1 cellular context compared by ENCODE assay signal in the genomic region with DNA sequence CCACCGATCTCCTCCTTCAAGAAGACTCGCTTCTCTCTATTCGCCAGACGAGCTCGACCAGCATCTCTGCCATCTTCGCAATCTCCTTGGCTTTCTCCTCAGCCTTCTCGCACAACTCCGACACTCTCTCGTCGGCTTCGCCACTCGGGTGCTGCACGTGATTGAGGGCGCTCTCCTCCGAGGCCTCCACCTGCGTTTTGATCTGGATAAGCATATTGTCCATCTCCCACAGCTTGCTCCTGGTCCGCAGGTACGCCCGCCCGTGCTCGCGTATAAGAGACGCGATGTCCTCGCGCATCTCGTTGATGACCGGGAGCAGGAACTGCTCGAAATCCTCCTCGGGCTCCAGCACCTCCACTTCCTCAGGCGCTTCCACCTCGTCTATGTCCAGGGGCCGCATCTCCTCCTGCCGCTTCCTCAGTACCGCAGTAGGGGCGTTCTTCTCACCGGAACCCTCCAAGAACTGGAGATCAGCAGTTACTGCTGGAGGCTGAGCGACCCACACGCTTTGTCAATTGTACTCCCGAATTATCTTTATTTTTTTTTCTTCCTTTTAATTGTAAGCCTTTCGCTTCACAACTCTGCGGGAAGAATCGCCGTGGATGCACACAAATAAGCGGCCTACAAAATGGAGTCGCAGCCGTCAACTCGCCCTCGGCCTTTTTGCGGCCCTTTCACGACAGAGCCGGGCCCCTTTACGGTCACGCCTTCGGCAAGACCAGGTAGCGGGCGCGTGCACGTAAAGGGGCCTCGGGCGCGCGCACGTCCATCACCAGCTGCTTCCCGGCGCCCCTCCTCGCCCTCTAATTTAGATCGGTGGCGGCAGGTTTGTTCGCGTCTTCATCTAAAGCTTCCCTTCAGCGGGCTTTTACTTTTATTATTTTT.
TF ChIP-seq lines count a peak whose summit lies in the region.

A gene (minus strand): TSS at position 636 of the 885 bp plus-strand sequence. CDS start 236 bp downstream, at position 400.

TF ChIP-seq in GM12878, 131 proteins besides CTCF, POLR2A, EP300 and RAD21 (continued from another document and continues in another):
- peak; percentile 75; the same call in 2 of the 3 replicates for TF ChIP-seq POU2F2 (IDR thresholded peaks at IDR 0.05; ENCODE audit: borderline replicate concordance, low read depth, low read length)
- TF ChIP-seq GATAD2B (conservative IDR thresholded peaks at IDR 0.05; ENCODE audit: low read depth) = no peak; the same call in 1 of the 2 replicates
- TF ChIP-seq SUPT20H (IDR thresholded peaks at IDR 0.05; ENCODE audit: borderline replicate concordance, control insufficient read depth, low read depth, low read length) = no peak
- TF ChIP-seq HCFC1 (IDR thresholded peaks at IDR 0.05; ENCODE audit: low read length) = peak; percentile 62; the same call in 1 of the 2 replicates
- TF ChIP-seq CBFB (IDR thresholded peaks at IDR 0.05; ENCODE audit: low read depth) = no peak
- no peak for TF ChIP-seq FOXM1 (IDR thresholded peaks at IDR 0.05; ENCODE audit: low read depth, low read length)
- TF ChIP-seq, protein P1, sequence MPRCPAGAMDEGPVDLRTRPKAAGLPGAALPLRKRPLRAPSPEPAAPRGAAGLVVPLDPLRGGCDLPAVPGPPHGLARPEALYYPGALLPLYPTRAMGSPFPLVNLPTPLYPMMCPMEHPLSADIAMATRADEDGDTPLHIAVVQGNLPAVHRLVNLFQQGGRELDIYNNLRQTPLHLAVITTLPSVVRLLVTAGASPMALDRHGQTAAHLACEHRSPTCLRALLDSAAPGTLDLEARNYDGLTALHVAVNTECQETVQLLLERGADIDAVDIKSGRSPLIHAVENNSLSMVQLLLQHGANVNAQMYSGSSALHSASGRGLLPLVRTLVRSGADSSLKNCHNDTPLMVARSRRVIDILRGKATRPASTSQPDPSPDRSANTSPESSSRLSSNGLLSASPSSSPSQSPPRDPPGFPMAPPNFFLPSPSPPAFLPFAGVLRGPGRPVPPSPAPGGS (IDR thresholded peaks at IDR 0.05; ENCODE audit: borderline replicate concordance, insufficient read depth, low read depth, low read length, poor library complexity, severe bottlenecking) = no peak
- no peak for TF ChIP-seq FOXK2 (IDR thresholded peaks at IDR 0.05)
- TF ChIP-seq NBN (IDR thresholded peaks at IDR 0.05) = peak; percentile 74; the same call in 1 of the 2 replicates
- peak; percentile 60; the same call in 1 of the 2 replicates for TF ChIP-seq LARP7 (IDR thresholded peaks at IDR 0.05)
- TF ChIP-seq, protein P2, sequence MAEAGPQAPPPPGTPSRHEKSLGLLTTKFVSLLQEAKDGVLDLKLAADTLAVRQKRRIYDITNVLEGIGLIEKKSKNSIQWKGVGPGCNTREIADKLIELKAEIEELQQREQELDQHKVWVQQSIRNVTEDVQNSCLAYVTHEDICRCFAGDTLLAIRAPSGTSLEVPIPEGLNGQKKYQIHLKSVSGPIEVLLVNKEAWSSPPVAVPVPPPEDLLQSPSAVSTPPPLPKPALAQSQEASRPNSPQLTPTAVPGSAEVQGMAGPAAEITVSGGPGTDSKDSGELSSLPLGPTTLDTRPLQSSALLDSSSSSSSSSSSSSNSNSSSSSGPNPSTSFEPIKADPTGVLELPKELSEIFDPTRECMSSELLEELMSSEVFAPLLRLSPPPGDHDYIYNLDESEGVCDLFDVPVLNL (IDR thresholded peaks at IDR 0.05; ENCODE audit: low read depth, low read length) = 0 out of 2 replicates have a peak, but pooled peaks have one; percentile 24
- TF ChIP-seq BHLHE40 (IDR thresholded peaks at IDR 0.05; ENCODE audit: borderline replicate concordance in 1 of 2, low read depth in 2 of 2, low read length in 1 of 2) = peak; percentile 50 to 84; a peak in 3 of 4 replicates
- TF ChIP-seq TARDBP (IDR thresholded peaks at IDR 0.05; ENCODE audit: borderline replicate concordance) = no peak
- TF ChIP-seq, protein P3, sequence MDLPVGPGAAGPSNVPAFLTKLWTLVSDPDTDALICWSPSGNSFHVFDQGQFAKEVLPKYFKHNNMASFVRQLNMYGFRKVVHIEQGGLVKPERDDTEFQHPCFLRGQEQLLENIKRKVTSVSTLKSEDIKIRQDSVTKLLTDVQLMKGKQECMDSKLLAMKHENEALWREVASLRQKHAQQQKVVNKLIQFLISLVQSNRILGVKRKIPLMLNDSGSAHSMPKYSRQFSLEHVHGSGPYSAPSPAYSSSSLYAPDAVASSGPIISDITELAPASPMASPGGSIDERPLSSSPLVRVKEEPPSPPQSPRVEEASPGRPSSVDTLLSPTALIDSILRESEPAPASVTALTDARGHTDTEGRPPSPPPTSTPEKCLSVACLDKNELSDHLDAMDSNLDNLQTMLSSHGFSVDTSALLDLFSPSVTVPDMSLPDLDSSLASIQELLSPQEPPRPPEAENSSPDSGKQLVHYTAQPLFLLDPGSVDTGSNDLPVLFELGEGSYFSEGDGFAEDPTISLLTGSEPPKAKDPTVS (IDR thresholded peaks at IDR 0.05; ENCODE audit: low read depth, low read length) = peak; percentile 82; the same call in 1 of the 2 replicates
- TF ChIP-seq TAF1 (IDR thresholded peaks at IDR 0.05; ENCODE audit: borderline replicate concordance, low read depth, low read length) = peak; percentile 75
- TF ChIP-seq ASH2L (IDR thresholded peaks at IDR 0.05; ENCODE audit: borderline replicate concordance, low read depth) = no peak
- TF ChIP-seq, protein P4, sequence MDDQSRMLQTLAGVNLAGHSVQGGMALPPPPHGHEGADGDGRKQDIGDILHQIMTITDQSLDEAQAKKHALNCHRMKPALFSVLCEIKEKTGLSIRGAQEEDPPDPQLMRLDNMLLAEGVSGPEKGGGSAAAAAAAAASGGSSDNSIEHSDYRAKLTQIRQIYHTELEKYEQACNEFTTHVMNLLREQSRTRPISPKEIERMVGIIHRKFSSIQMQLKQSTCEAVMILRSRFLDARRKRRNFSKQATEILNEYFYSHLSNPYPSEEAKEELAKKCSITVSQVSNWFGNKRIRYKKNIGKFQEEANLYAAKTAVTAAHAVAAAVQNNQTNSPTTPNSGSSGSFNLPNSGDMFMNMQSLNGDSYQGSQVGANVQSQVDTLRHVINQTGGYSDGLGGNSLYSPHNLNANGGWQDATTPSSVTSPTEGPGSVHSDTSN (IDR thresholded peaks at IDR 0.05; ENCODE audit: insufficient replicate concordance, low read depth, low read length) = peak; percentile 80
- TF ChIP-seq POLR2AphosphoS5 (IDR thresholded peaks at IDR 0.05; ENCODE audit: low read length) = peak; percentile 85
- TF ChIP-seq, protein P5, sequence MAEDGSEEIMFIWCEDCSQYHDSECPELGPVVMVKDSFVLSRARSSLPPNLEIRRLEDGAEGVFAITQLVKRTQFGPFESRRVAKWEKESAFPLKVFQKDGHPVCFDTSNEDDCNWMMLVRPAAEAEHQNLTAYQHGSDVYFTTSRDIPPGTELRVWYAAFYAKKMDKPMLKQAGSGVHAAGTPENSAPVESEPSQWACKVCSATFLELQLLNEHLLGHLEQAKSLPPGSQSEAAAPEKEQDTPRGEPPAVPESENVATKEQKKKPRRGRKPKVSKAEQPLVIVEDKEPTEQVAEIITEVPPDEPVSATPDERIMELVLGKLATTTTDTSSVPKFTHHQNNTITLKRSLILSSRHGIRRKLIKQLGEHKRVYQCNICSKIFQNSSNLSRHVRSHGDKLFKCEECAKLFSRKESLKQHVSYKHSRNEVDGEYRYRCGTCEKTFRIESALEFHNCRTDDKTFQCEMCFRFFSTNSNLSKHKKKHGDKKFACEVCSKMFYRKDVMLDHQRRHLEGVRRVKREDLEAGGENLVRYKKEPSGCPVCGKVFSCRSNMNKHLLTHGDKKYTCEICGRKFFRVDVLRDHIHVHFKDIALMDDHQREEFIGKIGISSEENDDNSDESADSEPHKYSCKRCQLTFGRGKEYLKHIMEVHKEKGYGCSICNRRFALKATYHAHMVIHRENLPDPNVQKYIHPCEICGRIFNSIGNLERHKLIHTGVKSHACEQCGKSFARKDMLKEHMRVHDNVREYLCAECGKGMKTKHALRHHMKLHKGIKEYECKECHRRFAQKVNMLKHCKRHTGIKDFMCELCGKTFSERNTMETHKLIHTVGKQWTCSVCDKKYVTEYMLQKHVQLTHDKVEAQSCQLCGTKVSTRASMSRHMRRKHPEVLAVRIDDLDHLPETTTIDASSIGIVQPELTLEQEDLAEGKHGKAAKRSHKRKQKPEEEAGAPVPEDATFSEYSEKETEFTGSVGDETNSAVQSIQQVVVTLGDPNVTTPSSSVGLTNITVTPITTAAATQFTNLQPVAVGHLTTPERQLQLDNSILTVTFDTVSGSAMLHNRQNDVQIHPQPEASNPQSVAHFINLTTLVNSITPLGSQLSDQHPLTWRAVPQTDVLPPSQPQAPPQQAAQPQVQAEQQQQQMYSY (CRISPR knock-in tag; IDR thresholded peaks at IDR 0.05) = no peak
- peak; percentile 30; the same call in 1 of the 2 replicates for TF ChIP-seq DPF2 (IDR thresholded peaks at IDR 0.05)
- TF ChIP-seq POLR2AphosphoS2 (IDR thresholded peaks at IDR 0.05; ENCODE audit: low read depth, low read length) = peak; percentile 55; the same call in 1 of the 2 replicates
- peak; percentile 49; the same call in 1 of the 2 replicates for TF ChIP-seq SPI1 (IDR thresholded peaks at IDR 0.05; ENCODE audit: borderline replicate concordance, insufficient read depth, low read depth, low read length)
- TF ChIP-seq ZSCAN29 (IDR thresholded peaks at IDR 0.05) = no peak
- TF ChIP-seq MTA2 (IDR thresholded peaks at IDR 0.05; ENCODE audit: low read depth) = 0 out of 2 replicates have a peak, but pooled peaks have one; percentile 25
- TF ChIP-seq RELA (IDR thresholded peaks at IDR 0.05; ENCODE audit: borderline replicate concordance, partially characterized antibody) = no peak
- no peak for TF ChIP-seq HDGF (IDR thresholded peaks at IDR 0.05)
- TF ChIP-seq, protein P6, sequence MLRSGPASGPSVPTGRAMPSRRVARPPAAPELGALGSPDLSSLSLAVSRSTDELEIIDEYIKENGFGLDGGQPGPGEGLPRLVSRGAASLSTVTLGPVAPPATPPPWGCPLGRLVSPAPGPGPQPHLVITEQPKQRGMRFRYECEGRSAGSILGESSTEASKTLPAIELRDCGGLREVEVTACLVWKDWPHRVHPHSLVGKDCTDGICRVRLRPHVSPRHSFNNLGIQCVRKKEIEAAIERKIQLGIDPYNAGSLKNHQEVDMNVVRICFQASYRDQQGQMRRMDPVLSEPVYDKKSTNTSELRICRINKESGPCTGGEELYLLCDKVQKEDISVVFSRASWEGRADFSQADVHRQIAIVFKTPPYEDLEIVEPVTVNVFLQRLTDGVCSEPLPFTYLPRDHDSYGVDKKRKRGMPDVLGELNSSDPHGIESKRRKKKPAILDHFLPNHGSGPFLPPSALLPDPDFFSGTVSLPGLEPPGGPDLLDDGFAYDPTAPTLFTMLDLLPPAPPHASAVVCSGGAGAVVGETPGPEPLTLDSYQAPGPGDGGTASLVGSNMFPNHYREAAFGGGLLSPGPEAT (IDR thresholded peaks at IDR 0.05; ENCODE audit: low read depth) = peak; percentile 87
- TF ChIP-seq RBBP5 (conservative IDR thresholded peaks at IDR 0.05) = no peak
- TF ChIP-seq, protein P7, sequence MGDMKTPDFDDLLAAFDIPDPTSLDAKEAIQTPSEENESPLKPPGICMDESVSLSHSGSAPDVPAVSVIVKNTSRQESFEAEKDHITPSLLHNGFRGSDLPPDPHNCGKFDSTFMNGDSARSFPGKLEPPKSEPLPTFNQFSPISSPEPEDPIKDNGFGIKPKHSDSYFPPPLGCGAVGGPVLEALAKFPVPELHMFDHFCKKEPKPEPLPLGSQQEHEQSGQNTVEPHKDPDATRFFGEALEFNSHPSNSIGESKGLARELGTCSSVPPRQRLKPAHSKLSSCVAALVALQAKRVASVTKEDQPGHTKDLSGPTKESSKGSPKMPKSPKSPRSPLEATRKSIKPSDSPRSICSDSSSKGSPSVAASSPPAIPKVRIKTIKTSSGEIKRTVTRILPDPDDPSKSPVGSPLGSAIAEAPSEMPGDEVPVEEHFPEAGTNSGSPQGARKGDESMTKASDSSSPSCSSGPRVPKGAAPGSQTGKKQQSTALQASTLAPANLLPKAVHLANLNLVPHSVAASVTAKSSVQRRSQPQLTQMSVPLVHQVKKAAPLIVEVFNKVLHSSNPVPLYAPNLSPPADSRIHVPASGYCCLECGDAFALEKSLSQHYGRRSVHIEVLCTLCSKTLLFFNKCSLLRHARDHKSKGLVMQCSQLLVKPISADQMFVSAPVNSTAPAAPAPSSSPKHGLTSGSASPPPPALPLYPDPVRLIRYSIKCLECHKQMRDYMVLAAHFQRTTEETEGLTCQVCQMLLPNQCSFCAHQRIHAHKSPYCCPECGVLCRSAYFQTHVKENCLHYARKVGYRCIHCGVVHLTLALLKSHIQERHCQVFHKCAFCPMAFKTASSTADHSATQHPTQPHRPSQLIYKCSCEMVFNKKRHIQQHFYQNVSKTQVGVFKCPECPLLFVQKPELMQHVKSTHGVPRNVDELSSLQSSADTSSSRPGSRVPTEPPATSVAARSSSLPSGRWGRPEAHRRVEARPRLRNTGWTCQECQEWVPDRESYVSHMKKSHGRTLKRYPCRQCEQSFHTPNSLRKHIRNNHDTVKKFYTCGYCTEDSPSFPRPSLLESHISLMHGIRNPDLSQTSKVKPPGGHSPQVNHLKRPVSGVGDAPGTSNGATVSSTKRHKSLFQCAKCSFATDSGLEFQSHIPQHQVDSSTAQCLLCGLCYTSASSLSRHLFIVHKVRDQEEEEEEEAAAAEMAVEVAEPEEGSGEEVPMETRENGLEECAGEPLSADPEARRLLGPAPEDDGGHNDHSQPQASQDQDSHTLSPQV (IDR thresholded peaks at IDR 0.05) = no peak
- TF ChIP-seq, protein P8, sequence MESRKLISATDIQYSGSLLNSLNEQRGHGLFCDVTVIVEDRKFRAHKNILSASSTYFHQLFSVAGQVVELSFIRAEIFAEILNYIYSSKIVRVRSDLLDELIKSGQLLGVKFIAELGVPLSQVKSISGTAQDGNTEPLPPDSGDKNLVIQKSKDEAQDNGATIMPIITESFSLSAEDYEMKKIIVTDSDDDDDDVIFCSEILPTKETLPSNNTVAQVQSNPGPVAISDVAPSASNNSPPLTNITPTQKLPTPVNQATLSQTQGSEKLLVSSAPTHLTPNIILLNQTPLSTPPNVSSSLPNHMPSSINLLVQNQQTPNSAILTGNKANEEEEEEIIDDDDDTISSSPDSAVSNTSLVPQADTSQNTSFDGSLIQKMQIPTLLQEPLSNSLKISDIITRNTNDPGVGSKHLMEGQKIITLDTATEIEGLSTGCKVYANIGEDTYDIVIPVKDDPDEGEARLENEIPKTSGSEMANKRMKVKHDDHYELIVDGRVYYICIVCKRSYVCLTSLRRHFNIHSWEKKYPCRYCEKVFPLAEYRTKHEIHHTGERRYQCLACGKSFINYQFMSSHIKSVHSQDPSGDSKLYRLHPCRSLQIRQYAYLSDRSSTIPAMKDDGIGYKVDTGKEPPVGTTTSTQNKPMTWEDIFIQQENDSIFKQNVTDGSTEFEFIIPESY (IDR thresholded peaks at IDR 0.05) = no peak
- 0 out of 2 replicates have a peak, but pooled peaks have one; percentile 39 for TF ChIP-seq MXI1 (IDR thresholded peaks at IDR 0.05; ENCODE audit: low read depth, low read length)
- TF ChIP-seq PML (IDR thresholded peaks at IDR 0.05; ENCODE audit: low read length) = peak; percentile 80
- TF ChIP-seq PAX8 (IDR thresholded peaks at IDR 0.05) = no peak
- TF ChIP-seq WRNIP1 (IDR thresholded peaks at IDR 0.05; ENCODE audit: borderline replicate concordance, low read depth, low read length) = no peak
- peak in 1 of 2 experiments; percentile 67; a peak in 2 of 4 replicates for TF ChIP-seq ETV6 (conservative IDR thresholded peaks at IDR 0.05 in 1 of 2, IDR thresholded peaks at IDR 0.05 in 1 of 2; ENCODE audit: borderline replicate concordance in 1 of 2, low read depth in 1 of 2)
